ENCODE assay signal across 1 cellular context in the genomic region with DNA sequence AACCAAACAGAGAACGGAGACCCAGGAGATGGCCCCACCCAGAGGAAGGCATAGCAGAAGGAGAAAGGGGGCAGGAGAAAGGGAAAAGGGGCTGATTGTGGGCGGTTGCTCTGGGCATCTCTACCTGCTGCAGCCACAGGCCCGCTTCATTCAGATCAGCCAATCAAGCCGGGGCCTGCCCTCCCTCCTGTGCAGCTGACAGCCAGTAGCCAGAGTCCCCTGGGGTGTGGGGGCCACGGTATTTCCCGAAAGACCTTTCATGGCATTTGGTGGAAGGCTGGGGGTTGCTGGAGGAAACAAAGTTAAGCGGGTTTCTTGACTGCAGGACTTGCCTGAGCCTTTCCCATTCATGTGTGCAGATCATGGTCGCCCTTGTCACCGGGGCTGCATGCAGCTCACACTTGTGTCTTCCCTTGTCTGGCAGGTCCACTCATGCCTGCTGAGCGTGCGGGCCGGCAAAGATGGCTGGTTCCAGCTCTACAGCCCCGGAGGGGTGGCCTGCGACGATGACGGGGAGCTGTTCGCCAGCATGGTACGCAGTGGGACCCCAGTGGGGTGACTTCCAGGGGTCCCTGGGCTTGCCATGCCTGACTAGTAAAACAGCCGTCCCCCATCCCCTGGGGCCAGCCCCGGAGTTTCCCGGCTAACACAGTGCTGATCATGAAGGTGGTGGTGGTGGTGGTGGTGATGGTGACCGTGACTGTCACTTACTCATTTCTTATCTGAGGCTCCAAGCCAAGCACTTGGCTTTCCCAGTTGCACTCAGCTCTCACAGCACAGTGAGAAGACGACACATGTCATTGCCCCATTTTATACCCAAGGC.
TF ChIP-seq lines count a peak whose summit lies in the region.

No MANE protein-coding gene starts in this region.

TF ChIP-seq in K562, 482 proteins besides CTCF, POLR2A, EP300 and RAD21 (continued from another document):
- no peak for TF ChIP-seq XRCC4 (IDR thresholded peaks at IDR 0.05; ENCODE audit: extremely low read depth, insufficient read depth, insufficient read length)
- no peak for TF ChIP-seq RBM39 (optimal IDR thresholded peaks at IDR 0.05; ENCODE audit: low read depth, low read length)
- TF ChIP-seq ZNF239 (CRISPR knock-in tag; IDR thresholded peaks at IDR 0.05), result 0 out of 2 replicates have a peak, but pooled peaks have one; percentile 47
- TF ChIP-seq, protein P1, sequence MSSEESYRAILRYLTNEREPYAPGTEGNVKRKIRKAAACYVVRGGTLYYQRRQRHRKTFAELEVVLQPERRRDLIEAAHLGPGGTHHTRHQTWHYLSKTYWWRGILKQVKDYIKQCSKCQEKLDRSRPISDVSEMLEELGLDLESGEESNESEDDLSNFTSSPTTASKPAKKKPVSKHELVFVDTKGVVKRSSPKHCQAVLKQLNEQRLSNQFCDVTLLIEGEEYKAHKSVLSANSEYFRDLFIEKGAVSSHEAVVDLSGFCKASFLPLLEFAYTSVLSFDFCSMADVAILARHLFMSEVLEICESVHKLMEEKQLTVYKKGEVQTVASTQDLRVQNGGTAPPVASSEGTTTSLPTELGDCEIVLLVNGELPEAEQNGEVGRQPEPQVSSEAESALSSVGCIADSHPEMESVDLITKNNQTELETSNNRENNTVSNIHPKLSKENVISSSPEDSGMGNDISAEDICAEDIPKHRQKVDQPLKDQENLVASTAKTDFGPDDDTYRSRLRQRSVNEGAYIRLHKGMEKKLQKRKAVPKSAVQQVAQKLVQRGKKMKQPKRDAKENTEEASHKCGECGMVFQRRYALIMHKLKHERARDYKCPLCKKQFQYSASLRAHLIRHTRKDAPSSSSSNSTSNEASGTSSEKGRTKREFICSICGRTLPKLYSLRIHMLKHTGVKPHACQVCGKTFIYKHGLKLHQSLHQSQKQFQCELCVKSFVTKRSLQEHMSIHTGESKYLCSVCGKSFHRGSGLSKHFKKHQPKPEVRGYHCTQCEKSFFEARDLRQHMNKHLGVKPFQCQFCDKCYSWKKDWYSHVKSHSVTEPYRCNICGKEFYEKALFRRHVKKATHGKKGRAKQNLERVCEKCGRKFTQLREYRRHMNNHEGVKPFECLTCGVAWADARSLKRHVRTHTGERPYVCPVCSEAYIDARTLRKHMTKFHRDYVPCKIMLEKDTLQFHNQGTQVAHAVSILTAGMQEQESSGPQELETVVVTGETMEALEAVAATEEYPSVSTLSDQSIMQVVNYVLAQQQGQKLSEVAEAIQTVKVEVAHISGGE (CRISPR knock-in tag; IDR thresholded peaks at IDR 0.05), result no peak
- no peak for TF ChIP-seq ZNF24 (IDR thresholded peaks at IDR 0.05)
- TF ChIP-seq ATF1 (CRISPR knock-in tag; IDR thresholded peaks at IDR 0.05), result no peak
- TF ChIP-seq ATF1 (tag; IDR thresholded peaks at IDR 0.05), result no peak
- TF ChIP-seq ILK (tag; IDR thresholded peaks at IDR 0.05; ENCODE audit: borderline replicate concordance, low read depth), result no peak
- no peak for TF ChIP-seq PHTF2 (CRISPR knock-in tag; IDR thresholded peaks at IDR 0.05)
- TF ChIP-seq, protein P2, sequence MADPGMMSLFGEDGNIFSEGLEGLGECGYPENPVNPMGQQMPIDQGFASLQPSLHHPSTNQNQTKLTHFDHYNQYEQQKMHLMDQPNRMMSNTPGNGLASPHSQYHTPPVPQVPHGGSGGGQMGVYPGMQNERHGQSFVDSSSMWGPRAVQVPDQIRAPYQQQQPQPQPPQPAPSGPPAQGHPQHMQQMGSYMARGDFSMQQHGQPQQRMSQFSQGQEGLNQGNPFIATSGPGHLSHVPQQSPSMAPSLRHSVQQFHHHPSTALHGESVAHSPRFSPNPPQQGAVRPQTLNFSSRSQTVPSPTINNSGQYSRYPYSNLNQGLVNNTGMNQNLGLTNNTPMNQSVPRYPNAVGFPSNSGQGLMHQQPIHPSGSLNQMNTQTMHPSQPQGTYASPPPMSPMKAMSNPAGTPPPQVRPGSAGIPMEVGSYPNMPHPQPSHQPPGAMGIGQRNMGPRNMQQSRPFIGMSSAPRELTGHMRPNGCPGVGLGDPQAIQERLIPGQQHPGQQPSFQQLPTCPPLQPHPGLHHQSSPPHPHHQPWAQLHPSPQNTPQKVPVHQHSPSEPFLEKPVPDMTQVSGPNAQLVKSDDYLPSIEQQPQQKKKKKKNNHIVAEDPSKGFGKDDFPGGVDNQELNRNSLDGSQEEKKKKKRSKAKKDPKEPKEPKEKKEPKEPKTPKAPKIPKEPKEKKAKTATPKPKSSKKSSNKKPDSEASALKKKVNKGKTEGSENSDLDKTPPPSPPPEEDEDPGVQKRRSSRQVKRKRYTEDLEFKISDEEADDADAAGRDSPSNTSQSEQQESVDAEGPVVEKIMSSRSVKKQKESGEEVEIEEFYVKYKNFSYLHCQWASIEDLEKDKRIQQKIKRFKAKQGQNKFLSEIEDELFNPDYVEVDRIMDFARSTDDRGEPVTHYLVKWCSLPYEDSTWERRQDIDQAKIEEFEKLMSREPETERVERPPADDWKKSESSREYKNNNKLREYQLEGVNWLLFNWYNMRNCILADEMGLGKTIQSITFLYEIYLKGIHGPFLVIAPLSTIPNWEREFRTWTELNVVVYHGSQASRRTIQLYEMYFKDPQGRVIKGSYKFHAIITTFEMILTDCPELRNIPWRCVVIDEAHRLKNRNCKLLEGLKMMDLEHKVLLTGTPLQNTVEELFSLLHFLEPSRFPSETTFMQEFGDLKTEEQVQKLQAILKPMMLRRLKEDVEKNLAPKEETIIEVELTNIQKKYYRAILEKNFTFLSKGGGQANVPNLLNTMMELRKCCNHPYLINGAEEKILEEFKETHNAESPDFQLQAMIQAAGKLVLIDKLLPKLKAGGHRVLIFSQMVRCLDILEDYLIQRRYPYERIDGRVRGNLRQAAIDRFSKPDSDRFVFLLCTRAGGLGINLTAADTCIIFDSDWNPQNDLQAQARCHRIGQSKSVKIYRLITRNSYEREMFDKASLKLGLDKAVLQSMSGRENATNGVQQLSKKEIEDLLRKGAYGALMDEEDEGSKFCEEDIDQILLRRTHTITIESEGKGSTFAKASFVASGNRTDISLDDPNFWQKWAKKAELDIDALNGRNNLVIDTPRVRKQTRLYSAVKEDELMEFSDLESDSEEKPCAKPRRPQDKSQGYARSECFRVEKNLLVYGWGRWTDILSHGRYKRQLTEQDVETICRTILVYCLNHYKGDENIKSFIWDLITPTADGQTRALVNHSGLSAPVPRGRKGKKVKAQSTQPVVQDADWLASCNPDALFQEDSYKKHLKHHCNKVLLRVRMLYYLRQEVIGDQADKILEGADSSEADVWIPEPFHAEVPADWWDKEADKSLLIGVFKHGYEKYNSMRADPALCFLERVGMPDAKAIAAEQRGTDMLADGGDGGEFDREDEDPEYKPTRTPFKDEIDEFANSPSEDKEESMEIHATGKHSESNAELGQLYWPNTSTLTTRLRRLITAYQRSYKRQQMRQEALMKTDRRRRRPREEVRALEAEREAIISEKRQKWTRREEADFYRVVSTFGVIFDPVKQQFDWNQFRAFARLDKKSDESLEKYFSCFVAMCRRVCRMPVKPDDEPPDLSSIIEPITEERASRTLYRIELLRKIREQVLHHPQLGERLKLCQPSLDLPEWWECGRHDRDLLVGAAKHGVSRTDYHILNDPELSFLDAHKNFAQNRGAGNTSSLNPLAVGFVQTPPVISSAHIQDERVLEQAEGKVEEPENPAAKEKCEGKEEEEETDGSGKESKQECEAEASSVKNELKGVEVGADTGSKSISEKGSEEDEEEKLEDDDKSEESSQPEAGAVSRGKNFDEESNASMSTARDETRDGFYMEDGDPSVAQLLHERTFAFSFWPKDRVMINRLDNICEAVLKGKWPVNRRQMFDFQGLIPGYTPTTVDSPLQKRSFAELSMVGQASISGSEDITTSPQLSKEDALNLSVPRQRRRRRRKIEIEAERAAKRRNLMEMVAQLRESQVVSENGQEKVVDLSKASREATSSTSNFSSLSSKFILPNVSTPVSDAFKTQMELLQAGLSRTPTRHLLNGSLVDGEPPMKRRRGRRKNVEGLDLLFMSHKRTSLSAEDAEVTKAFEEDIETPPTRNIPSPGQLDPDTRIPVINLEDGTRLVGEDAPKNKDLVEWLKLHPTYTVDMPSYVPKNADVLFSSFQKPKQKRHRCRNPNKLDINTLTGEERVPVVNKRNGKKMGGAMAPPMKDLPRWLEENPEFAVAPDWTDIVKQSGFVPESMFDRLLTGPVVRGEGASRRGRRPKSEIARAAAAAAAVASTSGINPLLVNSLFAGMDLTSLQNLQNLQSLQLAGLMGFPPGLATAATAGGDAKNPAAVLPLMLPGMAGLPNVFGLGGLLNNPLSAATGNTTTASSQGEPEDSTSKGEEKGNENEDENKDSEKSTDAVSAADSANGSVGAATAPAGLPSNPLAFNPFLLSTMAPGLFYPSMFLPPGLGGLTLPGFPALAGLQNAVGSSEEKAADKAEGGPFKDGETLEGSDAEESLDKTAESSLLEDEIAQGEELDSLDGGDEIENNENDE (IDR thresholded peaks at IDR 0.05; ENCODE audit: low read depth, low read length), result no peak
